In genomic region chr10:44723654-44724053, GRCh38 we compare ENCODE assay signal across 14 cellular contexts.
DNase-seq lines count a peak whose midpoint lies in the region; ATAC-seq, FAIRE-seq and TF ChIP-seq lines count a peak whose summit lies in the region.
"Had no signal": no experiment of that assay in that cellular context is flagged by ENCODE, and none has a peak within 500 bp of the region (broad histone marks: within the 10 kb centered on the region; RNA-seq: fewer than 3 reads in every experiment).

No MANE protein-coding gene starts in this region.

- DNase-seq in A172 (ENCODE audit: low spot score) (peak; percentile 20), HFFc6 (peak; percentile 90), chondrocyte (ENCODE audit: low spot score) (no peak), myocyte (ENCODE audit: low read depth) (peak; percentile 19), mesendoderm (no peak), RCC 7860 (ENCODE audit: low spot score) (no peak), NCI-H1417 (lab: John Stamatoyannopoulos, UW) (no peak)
- DNase-seq: activated CD4-positive, alpha-beta T cell treated with anti-CD3 and anti-CD28 coated beads, Interleukin-2, amount 10 ng/mL, durations not matched to agents 7 days and 5 days; cerebellar nuclear complex; NCI-H1694 treated with DMSO at 0.1 percent for 48 hours; SW 1271 had no signal

- H3K23ac ChIP-seq in mesendoderm (ENCODE audit: low read length) = no peak overlapping the region

- peak overlapping the region; percentile 72 for H3K4me3 Mint-ChIP-seq in HFFc6
- H3K4me3 Mint-ChIP-seq in chondrocyte (ENCODE audit: unreplicated experiment) = no peak overlapping the region
- H3K4me3 Mint-ChIP-seq: activated CD4-positive, alpha-beta T cell treated with anti-CD3 and anti-CD28 coated beads, Interleukin-2, amount 10 ng/mL, durations not matched to agents 7 days and 5 days; type B pancreatic cell had no signal

- no peaks in the 10 kb centered on the region for H3K79me2 ChIP-seq in mesendoderm (ENCODE audit: control insufficient read depth, insufficient read depth, low read length)

- H2BK5ac ChIP-seq in mesendoderm (ENCODE audit: low read length) = no peak overlapping the region

- no peaks in the 10 kb centered on the region for H3K79me1 ChIP-seq in mesendoderm (ENCODE audit: low read length)

- H3K4me1 Mint-ChIP-seq in HFFc6 (ENCODE audit: low read depth) = peaks cover 50% of the 10 kb centered on the region
- H3K4me1 Mint-ChIP-seq in chondrocyte (ENCODE audit: low read depth) = peaks cover 45% of the 10 kb centered on the region
- H3K4me1 Mint-ChIP-seq: activated CD4-positive, alpha-beta T cell treated with anti-CD3 and anti-CD28 coated beads, Interleukin-2, amount 10 ng/mL, durations not matched to agents 7 days and 5 days had no signal

- TF ChIP-seq CTCF in HFFc6 (IDR thresholded peaks at IDR 0.05) (no peak), chondrocyte (IDR thresholded peaks at IDR 0.05) (no peak)

- H2BK15ac ChIP-seq in mesendoderm (replicated peaks; ENCODE audit: low read depth) = no peak overlapping the region

- H3K4me2 ChIP-seq in mesendoderm (ENCODE audit: low read length) = no peak overlapping the region

- no peak overlapping the region for H3K9ac ChIP-seq in mesendoderm (ENCODE audit: low read length)

- no peak overlapping the region for H4K5ac ChIP-seq in mesendoderm (ENCODE audit: low read length)

- H3K27me3 ChIP-seq in mesendoderm (ENCODE audit: insufficient read depth, low read length, poor library complexity) = no peaks in the 10 kb centered on the region

- peak overlapping the region; percentile 91 for H3K27ac Mint-ChIP-seq in HFFc6
- H3K27ac Mint-ChIP-seq in chondrocyte (ENCODE audit: unreplicated experiment) = peak overlapping the region; percentile 98
- H3K27ac Mint-ChIP-seq: activated CD4-positive, alpha-beta T cell treated with anti-CD3 and anti-CD28 coated beads, Interleukin-2, amount 10 ng/mL, durations not matched to agents 7 days and 5 days; type B pancreatic cell had no signal

- H3K4me3 ChIP-seq in mesendoderm (ENCODE audit: low read length) = no peak overlapping the region

- H3K36me3 Mint-ChIP-seq in HFFc6 (ENCODE audit: low read depth) (peaks cover 6% of the 10 kb centered on the region; the same call in 1 of the 2 replicates), chondrocyte (ENCODE audit: low read depth) (no peaks in the 10 kb centered on the region)
- H3K36me3 Mint-ChIP-seq: type B pancreatic cell had no signal

- no peak overlapping the region for H3K56ac ChIP-seq in mesendoderm (ENCODE audit: low read length)

- H2BK120ac ChIP-seq in mesendoderm (ENCODE audit: low read depth, low read length) = no peak overlapping the region

- no peak overlapping the region for H3K27ac ChIP-seq in mesendoderm (ENCODE audit: low read depth, low read length)

- H3K9me3 Mint-ChIP-seq in HFFc6 = peaks cover 6% of the 10 kb centered on the region; the same call in 1 of the 2 replicates
- peaks cover 18% of the 10 kb centered on the region for H3K9me3 Mint-ChIP-seq in chondrocyte (ENCODE audit: low read depth)
- H3K9me3 Mint-ChIP-seq: activated CD4-positive, alpha-beta T cell treated with anti-CD3 and anti-CD28 coated beads, Interleukin-2, amount 10 ng/mL, durations not matched to agents 7 days and 5 days; type B pancreatic cell had no signal

- no peak overlapping the region for H4K8ac ChIP-seq in mesendoderm (ENCODE audit: low read depth, low read length)

- no peaks in the 10 kb centered on the region for H3K36me3 ChIP-seq in mesendoderm (ENCODE audit: control insufficient read depth, insufficient read depth, low read length)

- no peaks in the 10 kb centered on the region for H3K4me1 ChIP-seq in mesendoderm (ENCODE audit: control insufficient read depth, low read depth, low read length)

- H3K4ac ChIP-seq in mesendoderm (ENCODE audit: low read depth, low read length) = no peak overlapping the region

- H3K27me3 Mint-ChIP-seq in HFFc6 (ENCODE audit: insufficient read depth) (no peaks in the 10 kb centered on the region; the same call in 1 of the 2 replicates), chondrocyte (ENCODE audit: low read depth) (no peaks in the 10 kb centered on the region)
- H3K27me3 Mint-ChIP-seq: activated CD4-positive, alpha-beta T cell treated with anti-CD3 and anti-CD28 coated beads, Interleukin-2, amount 10 ng/mL, durations not matched to agents 7 days and 5 days; type B pancreatic cell had no signal

- H2AK5ac ChIP-seq in mesendoderm (ENCODE audit: low read length) = no peak overlapping the region

- WGBS in mesendoderm (ENCODE audit: extremely low coverage, insufficient coverage, low lambda C conversion rate) = no CpG with 5 or more reads among the region's 4 CpGs

- no peak for FAIRE-seq in RCC 7860 (lab: Jason Lieb, UNC)
- FAIRE-seq: keratinocyte had no signal

- ATAC-seq in GM19397 (IDR thresholded peaks at IDR 0.05; ENCODE audit: unreplicated experiment) = no peak

- H3K18ac ChIP-seq in mesendoderm (ENCODE audit: low read length) = no peak overlapping the region

Comparison
In these comparisons a context has a peak if more than half of its experiments do, and no peak if none do; other contexts are left out.
1. DNase-seq: peak in A172 (single experiment), HFFc6 (single experiment) and myocyte (single experiment); none in chondrocyte (single experiment), mesendoderm (single experiment), RCC 7860 (single experiment) and NCI-H1417 (0 of 3).